ENCODE assay signal across 8 cellular contexts in the genomic region with DNA sequence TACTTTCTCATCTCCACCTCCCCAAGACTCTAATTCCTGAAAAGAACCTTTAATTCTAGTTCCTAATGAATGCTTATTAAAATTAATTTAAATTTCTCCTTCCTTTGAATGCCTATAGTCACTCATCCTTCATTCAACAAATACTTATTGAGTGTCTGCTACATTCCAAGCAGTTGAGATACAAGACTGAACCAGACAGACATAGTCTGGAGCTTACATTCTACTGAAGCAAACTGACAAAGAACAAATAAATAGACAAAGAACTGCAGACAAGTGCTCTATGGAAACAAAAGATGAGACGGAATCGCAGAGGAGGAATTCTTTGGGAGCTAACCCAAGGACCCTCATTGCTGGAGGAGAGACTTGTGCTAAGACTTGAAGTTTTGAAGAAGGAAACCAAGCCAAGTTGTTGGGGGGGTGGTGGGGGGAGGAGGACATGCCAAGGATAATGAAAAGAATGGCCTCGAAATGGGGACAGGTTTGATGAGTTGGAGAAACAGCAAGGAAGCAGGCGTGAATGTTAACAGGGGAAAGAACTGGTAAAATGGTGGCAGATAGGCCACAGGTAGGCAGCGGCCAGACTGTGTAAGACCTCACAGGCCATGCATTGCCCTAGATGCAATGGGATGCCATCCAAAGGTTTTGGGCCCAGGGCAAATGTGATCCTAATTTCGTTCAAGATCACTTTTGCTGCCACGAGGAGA. TPM values are rescaled to one million over a fixed set of nuclear protein-coding genes. Genes with fewer than 3 reads are reported as not detected.
DNase-seq lines count a peak whose midpoint lies in the region; ATAC-seq lines count a peak whose summit lies in the region.

No MANE protein-coding gene starts in this region.

- H4K20me1 ChIP-seq in BLaER1 treated with 17β-estradiol and CSF1 and Interleukin-3, amounts not matched to agents 10 nM and 100 nM: peaks cover 9 to 36% (median 24%) of the 10 kb centered on the region in 11 experiments; a peak in 18 of 22 replicates

- H3K4me1 Mint-ChIP-seq in central memory CD8-positive, alpha-beta T cell: peaks cover 38% of the 10 kb centered on the region

- peak overlapping the region; percentile 84 to 93 (median 90); a peak in 21 of 22 replicates for H3K27ac ChIP-seq in BLaER1 treated with 17β-estradiol and CSF1 and Interleukin-3, amounts not matched to agents 10 nM and 100 nM
- H3K27ac ChIP-seq in KOPT-K1 (ENCODE audit: low read depth, low read length, poor library complexity, severe bottlenecking) (peak overlapping the region; percentile 87), mesodermal cell (ENCODE audit: low read depth, low read length, severe bottlenecking) (peak overlapping the region; percentile 97)

- H3K27ac Mint-ChIP-seq in central memory CD8-positive, alpha-beta T cell (ENCODE audit: low read depth): peak overlapping the region; percentile 94

- peaks cover 22 to 49% (median 31%) of the 10 kb centered on the region in 10 experiments for H3K4me1 ChIP-seq in BLaER1 treated with 17β-estradiol and CSF1 and Interleukin-3, amounts not matched to agents 10 nM and 100 nM
- H3K4me1 ChIP-seq in mesodermal cell (ENCODE audit: control insufficient read depth, insufficient read depth, low read length, poor library complexity, severe bottlenecking): peaks cover 9% of the 10 kb centered on the region

- H3K36me3 Mint-ChIP-seq in central memory CD8-positive, alpha-beta T cell (ENCODE audit: insufficient read depth): peaks cover 10% of the 10 kb centered on the region

- in situ Hi-C loops in ACHN (cut with HindIII; ENCODE audit: low pct_ligation_motif_present, low pct_unique_long_range_greater_than_20kb, low sequenced_read_pairs): no loop called here

- H3K9me3 Mint-ChIP-seq in central memory CD8-positive, alpha-beta T cell: no peaks in the 10 kb centered on the region

- ATAC-seq in central memory CD8-positive, alpha-beta T cell (replicated peaks; ENCODE audit: extremely low read depth, poor library complexity, severe bottlenecking): no peak
- ATAC-seq in GM18519 (IDR thresholded peaks at IDR 0.05; ENCODE audit: low FRiP score, unreplicated experiment): no peak

- H3K4me2 ChIP-seq in BLaER1 treated with 17β-estradiol and CSF1 and Interleukin-3, amounts not matched to agents 10 nM and 100 nM: peak overlapping the region; percentile 82 to 94 (median 90)

- no peak for DNase-seq in central memory CD8-positive, alpha-beta T cell (ENCODE audit: low spot score in 2 of 2)
- no peak for DNase-seq in ACHN
- DNase-seq in NCI-H748 treated with DMSO at 0.1 percent for 48 hours (lab: John Stamatoyannopoulos, UW): no peak
- no peak for DNase-seq in effector CD4-positive, alpha-beta T cell

- WGBS in mesodermal cell (ENCODE audit: insufficient coverage in 2 of 2), 2 experiments: 13 to 14% methylated on average over 5 to 6 of the region's 7 CpGs

- H3K27me3 Mint-ChIP-seq in central memory CD8-positive, alpha-beta T cell: no peaks in the 10 kb centered on the region

- peaks cover 36 to 47% (median 43%) of the 10 kb centered on the region in 11 experiments for H3K36me3 ChIP-seq in BLaER1 treated with 17β-estradiol and CSF1 and Interleukin-3, amounts not matched to agents 10 nM and 100 nM
- peaks cover 42% of the 10 kb centered on the region for H3K36me3 ChIP-seq in KOPT-K1 (ENCODE audit: insufficient read depth, low read length)
- peaks cover 35% of the 10 kb centered on the region for H3K36me3 ChIP-seq in mesodermal cell (ENCODE audit: control insufficient read depth, insufficient read depth, low read length)

- H3K4me3 Mint-ChIP-seq in central memory CD8-positive, alpha-beta T cell: peak overlapping the region; percentile 97

- H3K9ac ChIP-seq in BLaER1 treated with 17β-estradiol and CSF1 and Interleukin-3, amounts not matched to agents 10 nM and 100 nM: peak overlapping the region; percentile 85 to 94 (median 91)

- no peaks in the 10 kb centered on the region for H3K9me3 ChIP-seq in BLaER1 treated with 17β-estradiol and CSF1 and Interleukin-3, amounts not matched to agents 10 nM and 100 nM (replicated peaks in 1 of 11)
- H3K9me3 ChIP-seq in KOPT-K1 (ENCODE audit: insufficient read depth, low read length, poor library complexity, severe bottlenecking) (no peaks in the 10 kb centered on the region), mesodermal cell (ENCODE audit: control insufficient read depth, low read length) (no peaks in the 10 kb centered on the region)

- peak overlapping the region; percentile 75 to 94 (median 85) for H3K4me3 ChIP-seq in BLaER1 treated with 17β-estradiol and CSF1 and Interleukin-3, amounts not matched to agents 10 nM and 100 nM
- peak overlapping the region; percentile 84 for H3K4me3 ChIP-seq in mesodermal cell (ENCODE audit: extremely low read depth, insufficient read depth, low read length, poor library complexity, severe bottlenecking)

- H3K27me3 ChIP-seq in BLaER1 treated with 17β-estradiol and CSF1 and Interleukin-3, amounts not matched to agents 10 nM and 100 nM: no peaks in the 10 kb centered on the region

RNA-seq across cellular contexts. Expression of a gene that starts 9.7 kb away (rescaled TPM):
- polyA plus RNA-seq in mesodermal cell (2013, experiment 1 of 2): 37.7 TPM
- 39.3 TPM for polyA plus RNA-seq in mesodermal cell (2013, experiment 2 of 2)

RNA-seq across cellular contexts. Expression of a gene that starts 25.8 kb away (rescaled TPM):
- 1,475 TPM for polyA plus RNA-seq in mesodermal cell (2013, experiment 1 of 2)
- polyA plus RNA-seq in mesodermal cell (2013, experiment 2 of 2): 1,549 TPM
